15 cellular contexts compared by ENCODE assay signal in genomic region chr10:103852856-103853255, GRCh38. TPM values are rescaled to one million over a fixed set of nuclear protein-coding genes. Genes with fewer than 3 reads are reported as not detected.
DNase-seq lines count a peak whose midpoint lies in the region; ATAC-seq and TF ChIP-seq lines count a peak whose summit lies in the region.
"Had no signal": no experiment of that assay in that cellular context is flagged by ENCODE, and none has a peak within 500 bp of the region (broad histone marks: within the 10 kb centered on the region; RNA-seq: fewer than 3 reads in every experiment).

No MANE protein-coding gene starts in this region.

- H3K36me3 Mint-ChIP-seq in type B pancreatic cell, result peaks cover 4% of the 10 kb centered on the region
- H3K36me3 Mint-ChIP-seq in naive thymus-derived CD4-positive, alpha-beta T cell, result no peaks in the 10 kb centered on the region
- H3K36me3 Mint-ChIP-seq in activated naive CD8-positive, alpha-beta T cell treated with anti-CD3 and anti-CD28 coated beads for 36 hours, result no peaks in the 10 kb centered on the region
- H3K36me3 Mint-ChIP-seq: WTC11 had no signal

- H3K36me3 ChIP-seq in fibroblast of lung (ENCODE audit: control insufficient read depth, insufficient read depth, low read length), result no peaks in the 10 kb centered on the region
- H3K36me3 ChIP-seq in mesodermal cell (ENCODE audit: control insufficient read depth, insufficient read depth, low read length), result peaks cover 34% of the 10 kb centered on the region
- H3K36me3 ChIP-seq in naive thymus-derived CD4-positive, alpha-beta T cell (ENCODE audit: control insufficient read depth in 2 of 3, insufficient read depth in 3 of 3, low read length in 3 of 3), result no peaks in the 10 kb centered on the region

- no peak overlapping the region for H3K9ac ChIP-seq in fibroblast of lung (ENCODE audit: insufficient read depth, low read length)

- H3K27me3 ChIP-seq in fibroblast of lung (ENCODE audit: control insufficient read depth, insufficient read depth, low read length), result no peaks in the 10 kb centered on the region
- H3K27me3 ChIP-seq in naive thymus-derived CD4-positive, alpha-beta T cell (ENCODE audit: control insufficient read depth in 2 of 2, insufficient read depth in 2 of 2, low read length in 2 of 2), result peaks cover 5 to 8% of the 10 kb centered on the region in 2 donors

- H3K4me3 Mint-ChIP-seq in type B pancreatic cell, result peak overlapping the region; percentile 63
- no peak overlapping the region for H3K4me3 Mint-ChIP-seq in naive thymus-derived CD4-positive, alpha-beta T cell
- no peak overlapping the region for H3K4me3 Mint-ChIP-seq in activated naive CD8-positive, alpha-beta T cell treated with anti-CD3 and anti-CD28 coated beads for 36 hours
- H3K4me3 Mint-ChIP-seq: H9, WTC11 had no signal

- peaks cover 58% of the 10 kb centered on the region for H3K4me1 Mint-ChIP-seq in type B pancreatic cell (ENCODE audit: unreplicated experiment)
- peaks cover 5 to 25% (median 18%) of the 10 kb centered on the region in 7 donors for H3K4me1 Mint-ChIP-seq in naive thymus-derived CD4-positive, alpha-beta T cell
- H3K4me1 Mint-ChIP-seq in activated naive CD8-positive, alpha-beta T cell treated with anti-CD3 and anti-CD28 coated beads for 36 hours, result peaks cover 8% of the 10 kb centered on the region

- DNase-seq in SIG-M5 treated with dmso at 0.1 percent for 504 hours (lab: John Stamatoyannopoulos, UW; ENCODE audit: unreplicated experiment) (peak; percentile 3), SIG-M5 (lab: John Stamatoyannopoulos, UW) (no peak), fibroblast of lung (ENCODE audit: low read depth in 2 of 2) (peak in 1 of 2 donors; percentile 94), type B pancreatic cell (ENCODE audit: extremely low spot score, unreplicated experiment) (no peak), DMS153 treated with DMSO at 0.1 percent for 48 hours (lab: John Stamatoyannopoulos, UW; ENCODE audit: unreplicated experiment) (no peak)
- DNase-seq in naive thymus-derived CD4-positive, alpha-beta T cell, result no peak
- DNase-seq in activated naive CD8-positive, alpha-beta T cell treated with anti-CD3 and anti-CD28 coated beads for 36 hours, result no peak
- DNase-seq: activated T-cell treated with anti-CD3 and anti-CD28 coated beads for 4 hours, DMS53, H9, Kasumi-1, NCI-H446 treated with DMSO at 0.1 percent for 48 hours, occipital lobe had no signal

- H3K4me3 ChIP-seq in fibroblast of lung (replicated peaks in 1 of 4; ENCODE audit: control extremely low read depth in 1 of 4, insufficient read depth in 1 of 4, low read depth in 3 of 4, low read length in 4 of 4) (peak overlapping the region; percentile 21 to 86 (median 80)), mesodermal cell (ENCODE audit: extremely low read depth, insufficient read depth, low read length, poor library complexity, severe bottlenecking) (peak overlapping the region; percentile 20)
- H3K4me3 ChIP-seq in naive thymus-derived CD4-positive, alpha-beta T cell (ENCODE audit: low read length), result no peak overlapping the region

- no peaks in the 10 kb centered on the region for H3K9me3 Mint-ChIP-seq in type B pancreatic cell
- peaks cover 0 to 2% (median 0%) of the 10 kb centered on the region in 11 donors for H3K9me3 Mint-ChIP-seq in naive thymus-derived CD4-positive, alpha-beta T cell
- no peaks in the 10 kb centered on the region for H3K9me3 Mint-ChIP-seq in activated naive CD8-positive, alpha-beta T cell treated with anti-CD3 and anti-CD28 coated beads for 36 hours
- H3K9me3 Mint-ChIP-seq: H9, WTC11 had no signal

- TF ChIP-seq CTCF in fibroblast of lung (conservative IDR thresholded peaks at IDR 0.05 in 1 of 2, IDR thresholded peaks at IDR 0.05 in 1 of 2; ENCODE audit: low read depth in 1 of 2, low read length in 2 of 2) (no peak), type B pancreatic cell (conservative IDR thresholded peaks at IDR 0.05) (no peak)

- H3K4me2 ChIP-seq in fibroblast of lung (ENCODE audit: extremely low read depth, insufficient read depth, low read length), result peak overlapping the region; percentile 95

- POLR2A ChIA-PET in naive thymus-derived CD4-positive, alpha-beta T cell (lab: Charles Lee), result no interaction called here

- peaks cover 40% of the 10 kb centered on the region for H3K79me2 ChIP-seq in fibroblast of lung (ENCODE audit: control insufficient read depth, insufficient read depth, low read length)

- H3K27ac Mint-ChIP-seq in type B pancreatic cell, result no peak overlapping the region
- H3K27ac Mint-ChIP-seq in naive thymus-derived CD4-positive, alpha-beta T cell, result no peak overlapping the region
- H3K27ac Mint-ChIP-seq in activated naive CD8-positive, alpha-beta T cell treated with anti-CD3 and anti-CD28 coated beads for 36 hours, result no peak overlapping the region
- H3K27ac Mint-ChIP-seq: H9, WTC11 had no signal

- peaks cover 41% of the 10 kb centered on the region for H3K4me1 ChIP-seq in fibroblast of lung (ENCODE audit: control insufficient read depth, extremely low read depth, insufficient read depth, low read length)
- H3K4me1 ChIP-seq in mesodermal cell (ENCODE audit: control insufficient read depth, insufficient read depth, low read length, poor library complexity, severe bottlenecking), result peaks cover 40% of the 10 kb centered on the region
- H3K4me1 ChIP-seq in naive thymus-derived CD4-positive, alpha-beta T cell (ENCODE audit: control insufficient read depth in 2 of 2, insufficient read depth in 2 of 2, low read length in 2 of 2), result peaks cover 0 to 9% of the 10 kb centered on the region in 2 donors

- H4K20me1 ChIP-seq in fibroblast of lung (ENCODE audit: control insufficient read depth, extremely low read depth, insufficient read depth, low read length), result no peaks in the 10 kb centered on the region

- 86 to 100% methylated on average over 2 of the region's 7 CpGs for WGBS in mesodermal cell (ENCODE audit: insufficient coverage in 2 of 2), 2 experiments

- H3K9me3 ChIP-seq in fibroblast of lung (ENCODE audit: control insufficient read depth, insufficient read depth, low read depth, low read length), result no peaks in the 10 kb centered on the region
- no peaks in the 10 kb centered on the region for H3K9me3 ChIP-seq in mesodermal cell (ENCODE audit: control insufficient read depth, low read length)
- H3K9me3 ChIP-seq in naive thymus-derived CD4-positive, alpha-beta T cell (ENCODE audit: control insufficient read depth in 2 of 3, low read length in 3 of 3), result no peaks in the 10 kb centered on the region

- intact Hi-C loops in naive thymus-derived CD4-positive, alpha-beta T cell (cut with micrococcal nuclease), result loop anchor here (5.0 to 10.0 kb wide), 3 partner anchors 58 to 248 kb away; no protein-coding TSS in a partner anchor

- peaks cover 11% of the 10 kb centered on the region for H3K27me3 Mint-ChIP-seq in type B pancreatic cell
- H3K27me3 Mint-ChIP-seq in naive thymus-derived CD4-positive, alpha-beta T cell, result peaks cover 22 to 80% (median 38%) of the 10 kb centered on the region in 5 donors
- H3K27me3 Mint-ChIP-seq in activated naive CD8-positive, alpha-beta T cell treated with anti-CD3 and anti-CD28 coated beads for 36 hours, result peaks cover 41% of the 10 kb centered on the region

- ATAC-seq in naive thymus-derived CD4-positive, alpha-beta T cell, result no peak
- ATAC-seq: WTC11 had no signal

- CTCF ChIA-PET in naive thymus-derived CD4-positive, alpha-beta T cell (lab: Charles Lee), result interaction anchor here (1.4 to 2.9 kb wide), 2 partner anchors 9 to 141 kb away, joined by 5 to 29 read pairs; no protein-coding TSS in a partner anchor

- H2AFZ ChIP-seq in fibroblast of lung (ENCODE audit: low read length), result no peak overlapping the region

- H3K27ac ChIP-seq in fibroblast of lung (ENCODE audit: insufficient read depth, low read length) (peak overlapping the region; percentile 87), mesodermal cell (ENCODE audit: low read depth, low read length, severe bottlenecking) (no peak overlapping the region)
- no peak overlapping the region for H3K27ac ChIP-seq in naive thymus-derived CD4-positive, alpha-beta T cell (ENCODE audit: low read depth, low read length)

RNA-seq across cellular contexts. Expression of gene SH3PXD2A, which starts 2.5 kb away (rescaled TPM):
- total RNA-seq in fibroblast of lung (26.2 and 33.2 TPM in 2 replicates), type B pancreatic cell (ENCODE audit: low replicate concordance) (22.3 and 38.6 TPM in 2 replicates)
- polyA plus RNA-seq in fibroblast of lung, result 20.2 and 25.5 TPM in 2 replicates
- polyA plus RNA-seq in fibroblast of lung (2012), result 23.5 and 36.1 TPM in 2 replicates
- polyA minus RNA-seq in fibroblast of lung (ENCODE audit: low replicate concordance), result 41.5 and 48.2 TPM in 2 replicates
- polyA plus RNA-seq in mesodermal cell (2013, experiment 1 of 2), result 29.9 TPM
- polyA plus RNA-seq in mesodermal cell (2013, experiment 2 of 2), result 27.2 TPM
- total RNA-seq in naive thymus-derived CD4-positive, alpha-beta T cell, result 10 to 100 TPM in 3 of 5 experiments, 1 to 10 TPM in 2; 7.1 to 20.5 (median 15.7) TPM
- polyA plus RNA-seq in naive thymus-derived CD4-positive, alpha-beta T cell, result 1 to 10 TPM in 1 of 2 donors, under 1 TPM in 1; 0.54 to 1.0 TPM
- 10 to 100 TPM; 10.2 to 10.9 TPM for total RNA-seq in activated naive CD8-positive, alpha-beta T cell treated with anti-CD3 and anti-CD28 coated beads for 36 hours
